1 cellular context compared by ENCODE assay signal in the genomic region with DNA sequence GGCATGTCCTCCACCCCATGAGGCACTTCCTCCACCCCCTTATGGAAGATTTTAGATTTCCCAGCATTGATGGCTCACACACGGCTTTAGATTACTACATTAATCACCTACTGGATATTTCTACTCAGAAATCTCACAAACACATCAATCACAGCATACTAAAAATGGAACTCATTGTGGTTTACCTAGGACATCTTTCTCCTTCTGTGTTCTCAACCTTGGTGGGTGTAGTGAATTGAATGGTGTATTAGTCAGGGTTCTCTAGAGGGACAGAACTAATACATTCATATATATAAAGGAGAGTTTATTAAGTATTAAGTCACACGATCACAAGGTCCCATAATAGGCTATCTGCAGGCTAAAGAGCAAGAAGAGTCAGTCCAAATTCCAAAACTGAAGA.
TF ChIP-seq lines count a peak whose summit lies in the region.

No MANE protein-coding gene starts in this region.

TF ChIP-seq in GM12878, 131 proteins besides CTCF, POLR2A, EP300 and RAD21 (continued from another document):
- TF ChIP-seq, protein P1, sequence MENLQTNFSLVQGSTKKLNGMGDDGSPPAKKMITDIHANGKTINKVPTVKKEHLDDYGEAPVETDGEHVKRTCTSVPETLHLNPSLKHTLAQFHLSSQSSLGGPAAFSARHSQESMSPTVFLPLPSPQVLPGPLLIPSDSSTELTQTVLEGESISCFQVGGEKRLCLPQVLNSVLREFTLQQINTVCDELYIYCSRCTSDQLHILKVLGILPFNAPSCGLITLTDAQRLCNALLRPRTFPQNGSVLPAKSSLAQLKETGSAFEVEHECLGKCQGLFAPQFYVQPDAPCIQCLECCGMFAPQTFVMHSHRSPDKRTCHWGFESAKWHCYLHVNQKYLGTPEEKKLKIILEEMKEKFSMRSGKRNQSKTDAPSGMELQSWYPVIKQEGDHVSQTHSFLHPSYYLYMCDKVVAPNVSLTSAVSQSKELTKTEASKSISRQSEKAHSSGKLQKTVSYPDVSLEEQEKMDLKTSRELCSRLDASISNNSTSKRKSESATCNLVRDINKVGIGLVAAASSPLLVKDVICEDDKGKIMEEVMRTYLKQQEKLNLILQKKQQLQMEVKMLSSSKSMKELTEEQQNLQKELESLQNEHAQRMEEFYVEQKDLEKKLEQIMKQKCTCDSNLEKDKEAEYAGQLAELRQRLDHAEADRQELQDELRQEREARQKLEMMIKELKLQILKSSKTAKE (IDR thresholded peaks at IDR 0.05; ENCODE audit: low read depth, poor library complexity, severe bottlenecking) = no peak
- TF ChIP-seq, protein P2, sequence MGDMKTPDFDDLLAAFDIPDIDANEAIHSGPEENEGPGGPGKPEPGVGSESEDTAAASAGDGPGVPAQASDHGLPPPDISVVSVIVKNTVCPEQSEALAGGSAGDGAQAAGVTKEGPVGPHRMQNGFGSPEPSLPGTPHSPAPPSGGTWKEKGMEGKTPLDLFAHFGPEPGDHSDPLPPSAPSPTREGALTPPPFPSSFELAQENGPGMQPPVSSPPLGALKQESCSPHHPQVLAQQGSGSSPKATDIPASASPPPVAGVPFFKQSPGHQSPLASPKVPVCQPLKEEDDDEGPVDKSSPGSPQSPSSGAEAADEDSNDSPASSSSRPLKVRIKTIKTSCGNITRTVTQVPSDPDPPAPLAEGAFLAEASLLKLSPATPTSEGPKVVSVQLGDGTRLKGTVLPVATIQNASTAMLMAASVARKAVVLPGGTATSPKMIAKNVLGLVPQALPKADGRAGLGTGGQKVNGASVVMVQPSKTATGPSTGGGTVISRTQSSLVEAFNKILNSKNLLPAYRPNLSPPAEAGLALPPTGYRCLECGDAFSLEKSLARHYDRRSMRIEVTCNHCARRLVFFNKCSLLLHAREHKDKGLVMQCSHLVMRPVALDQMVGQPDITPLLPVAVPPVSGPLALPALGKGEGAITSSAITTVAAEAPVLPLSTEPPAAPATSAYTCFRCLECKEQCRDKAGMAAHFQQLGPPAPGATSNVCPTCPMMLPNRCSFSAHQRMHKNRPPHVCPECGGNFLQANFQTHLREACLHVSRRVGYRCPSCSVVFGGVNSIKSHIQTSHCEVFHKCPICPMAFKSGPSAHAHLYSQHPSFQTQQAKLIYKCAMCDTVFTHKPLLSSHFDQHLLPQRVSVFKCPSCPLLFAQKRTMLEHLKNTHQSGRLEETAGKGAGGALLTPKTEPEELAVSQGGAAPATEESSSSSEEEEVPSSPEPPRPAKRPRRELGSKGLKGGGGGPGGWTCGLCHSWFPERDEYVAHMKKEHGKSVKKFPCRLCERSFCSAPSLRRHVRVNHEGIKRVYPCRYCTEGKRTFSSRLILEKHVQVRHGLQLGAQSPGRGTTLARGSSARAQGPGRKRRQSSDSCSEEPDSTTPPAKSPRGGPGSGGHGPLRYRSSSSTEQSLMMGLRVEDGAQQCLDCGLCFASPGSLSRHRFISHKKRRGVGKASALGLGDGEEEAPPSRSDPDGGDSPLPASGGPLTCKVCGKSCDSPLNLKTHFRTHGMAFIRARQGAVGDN (IDR thresholded peaks at IDR 0.05) = no peak
- TF ChIP-seq JUNB (IDR thresholded peaks at IDR 0.05) = peak; percentile 28; the same call in 1 of the 2 replicates
